Comparison of ENCODE assay signal across 18 cellular contexts in genomic region chr2:10256031-10256524, GRCh38. TPM values are rescaled to one million over a fixed set of nuclear protein-coding genes. Genes with fewer than 3 reads are reported as not detected.
A peak's percentile ranks its signal among the peaks of the same experiment; 100 is the strongest.
DNase-seq lines count a peak whose midpoint lies in the region; ATAC-seq and TF ChIP-seq lines count a peak whose summit lies in the region.
"Had no signal": no experiment of that assay in that cellular context is flagged by ENCODE, and none has a peak within 500 bp of the region (broad histone marks: within the 10 kb centered on the region; RNA-seq: fewer than 3 reads in every experiment).

No MANE protein-coding gene starts in this region.

- peak; percentile 17 for DNase-seq in Right ventricle myocardium superior
- no peak for DNase-seq in right cardiac atrium
- DNase-seq in glutamatergic neuron, result peak; percentile 10
- no peak for DNase-seq in neuronal stem cell (ENCODE audit: low spot score)
- DNase-seq in occipital lobe (lab: John Stamatoyannopoulos, UW), result no peak
- no peak for DNase-seq in NCI-H526 treated with DMSO at 0.1 percent for 48 hours (lab: John Stamatoyannopoulos, UW)
- DNase-seq in NCI-H1930 (lab: John Stamatoyannopoulos, UW), result no peak
- DNase-seq: C1 segment of cervical spinal cord, KG1, NCI-H1105 treated with DMSO at 0.1 percent for 48 hours, NCI-H1694, NCI-H510A treated with DMSO at 0.1 percent for 48 hours, NCI-H82, PC-3 had no signal

- peaks cover 4% of the 10 kb centered on the region for H3K27me3 Mint-ChIP-seq in glutamatergic neuron (ENCODE audit: unreplicated experiment)

- H2BK120ac ChIP-seq in neuronal stem cell (ENCODE audit: low read depth, low read length), result no peak overlapping the region

- no peak overlapping the region for H3K23ac ChIP-seq in neuronal stem cell (ENCODE audit: low read depth, low read length, poor library complexity)

- no peak overlapping the region for H3K4ac ChIP-seq in neuronal stem cell (ENCODE audit: low read length)

- no peak overlapping the region for H2AFZ ChIP-seq in neuronal stem cell (ENCODE audit: low read length)
- H2AFZ ChIP-seq: GM23338 had no signal

- H3K36me3 ChIP-seq in BLaER1 (no peaks in the 10 kb centered on the region), neuronal stem cell (replicated peaks in 1 of 2; ENCODE audit: control insufficient read depth in 2 of 2, insufficient read depth in 2 of 2, low read length in 2 of 2) (no peaks in the 10 kb centered on the region)
- H3K36me3 ChIP-seq: SJCRH30 had no signal

- 83% methylated on average over 15 of the region's 15 CpGs for WGBS in right cardiac atrium
- WGBS in neuronal stem cell (ENCODE audit: extremely low coverage in 2 of 2, insufficient read length in 2 of 2, insufficient replicate concordance in 1 of 2), 2 donors, result no CpG with 5 or more reads among the region's 15 CpGs

- no peak for ATAC-seq in Right ventricle myocardium superior (ENCODE audit: poor library complexity)
- ATAC-seq in right cardiac atrium, result no peak
- ATAC-seq: HCT116, PC-3 had no signal

- H4K20me1 ChIP-seq in BLaER1, result no peaks in the 10 kb centered on the region

- H3K79me1 ChIP-seq in neuronal stem cell (ENCODE audit: low read depth, low read length), result no peaks in the 10 kb centered on the region

- no peak overlapping the region for H3K4me3 ChIP-seq in right cardiac atrium (ENCODE audit: low read length)
- H3K4me3 ChIP-seq in BLaER1, result no peak overlapping the region
- H3K4me3 ChIP-seq in neuronal stem cell (ENCODE audit: low read length in 2 of 2), result no peak overlapping the region
- H3K4me3 ChIP-seq: GM23338, SJCRH30 had no signal

- no peaks in the 10 kb centered on the region for H3K27me3 ChIP-seq in right cardiac atrium (ENCODE audit: control insufficient read depth, insufficient read depth)
- no peaks in the 10 kb centered on the region for H3K27me3 ChIP-seq in BLaER1
- peaks cover 0 to 68% (median 0%) of the 10 kb centered on the region in 3 experiments for H3K27me3 ChIP-seq in neuronal stem cell (ENCODE audit: control insufficient read depth in 3 of 3, insufficient read depth in 3 of 3, low read depth in 1 of 3, low read length in 3 of 3)

- H3K9ac ChIP-seq in BLaER1 (0 out of 2 replicates have a peak overlapping the region, but pooled peaks have one; percentile 40), neuronal stem cell (ENCODE audit: low read depth, low read length, poor library complexity) (no peak overlapping the region)

- no peak overlapping the region for H4K91ac ChIP-seq in neuronal stem cell (ENCODE audit: low read depth, low read length, poor library complexity)

- H3K4me2 ChIP-seq in BLaER1 (peak overlapping the region; percentile 70), neuronal stem cell (ENCODE audit: insufficient read depth, low read length, poor library complexity, severe bottlenecking) (no peak overlapping the region)
- H3K4me2 ChIP-seq: GM23338 had no signal

- intact Hi-C loops in Right ventricle myocardium superior (cut with DNase I) (no loop called here), right cardiac atrium (cut with DNase I) (no loop called here)

- H2BK12ac ChIP-seq in neuronal stem cell (ENCODE audit: low read length), result no peak overlapping the region

- H3K27ac Mint-ChIP-seq in glutamatergic neuron (ENCODE audit: unreplicated experiment), result no peak overlapping the region
- H3K27ac Mint-ChIP-seq: GM23338 had no signal

- H3K14ac ChIP-seq in neuronal stem cell (ENCODE audit: low read length), result no peak overlapping the region

- H3K9me3 Mint-ChIP-seq in glutamatergic neuron (ENCODE audit: unreplicated experiment), result no peaks in the 10 kb centered on the region
- H3K9me3 Mint-ChIP-seq: GM23338 had no signal

- H2BK15ac ChIP-seq in neuronal stem cell (ENCODE audit: low read length), result peak overlapping the region; percentile 73

- H3K18ac ChIP-seq in neuronal stem cell (ENCODE audit: low read length), result peak overlapping the region; percentile 86

- no peaks in the 10 kb centered on the region for H3K4me1 ChIP-seq in right cardiac atrium (ENCODE audit: control insufficient read depth, insufficient read depth, low read length)
- peaks cover 39% of the 10 kb centered on the region for H3K4me1 ChIP-seq in BLaER1
- peaks cover 0 to 3% of the 10 kb centered on the region in 2 donors for H3K4me1 ChIP-seq in neuronal stem cell (ENCODE audit: control insufficient read depth in 2 of 2, insufficient read depth in 1 of 2, low read depth in 1 of 2, low read length in 2 of 2)

- no peak overlapping the region for H2BK5ac ChIP-seq in neuronal stem cell (ENCODE audit: low read length)

- H3K36me3 Mint-ChIP-seq in glutamatergic neuron (ENCODE audit: unreplicated experiment), result peaks cover under 1% of the 10 kb centered on the region

- H2AK5ac ChIP-seq in neuronal stem cell (ENCODE audit: low read depth, low read length), result peak overlapping the region; percentile 8

- no peak overlapping the region for H3K4me3 Mint-ChIP-seq in glutamatergic neuron (ENCODE audit: unreplicated experiment)
- H3K4me3 Mint-ChIP-seq: GM23338 had no signal

- H4K8ac ChIP-seq in neuronal stem cell (ENCODE audit: low read depth, low read length), result no peak overlapping the region

- peaks cover 6% of the 10 kb centered on the region for H3K4me1 Mint-ChIP-seq in glutamatergic neuron (ENCODE audit: low read depth, unreplicated experiment)

- no peaks in the 10 kb centered on the region for H3K9me3 ChIP-seq in right cardiac atrium (ENCODE audit: control insufficient read depth, low read length)
- peaks cover under 1% of the 10 kb centered on the region; the same call in 1 of the 2 replicates for H3K9me3 ChIP-seq in BLaER1
- no peaks in the 10 kb centered on the region for H3K9me3 ChIP-seq in neuronal stem cell (replicated peaks in 1 of 2; ENCODE audit: control insufficient read depth in 2 of 2, insufficient read depth in 1 of 2, low read depth in 1 of 2, low read length in 2 of 2)
- H3K9me3 ChIP-seq: SJCRH30 had no signal

- H3K27ac ChIP-seq in right cardiac atrium (ENCODE audit: low read length), result no peak overlapping the region
- H3K27ac ChIP-seq in BLaER1, result 0 out of 2 replicates have a peak overlapping the region, but pooled peaks have one; percentile 13
- H3K27ac ChIP-seq in neuronal stem cell (replicated peaks; ENCODE audit: low read length), result no peak overlapping the region
- H3K27ac ChIP-seq: SJCRH30 had no signal

- TF ChIP-seq CTCF in glutamatergic neuron (IDR thresholded peaks at IDR 0.05; ENCODE audit: partially characterized antibody, unreplicated experiment), result no peak

RNA-seq across cellular contexts. Expression of gene HPCAL1, which starts 46.6 kb away (rescaled TPM):
- total RNA-seq in Right ventricle myocardium superior, result 34.3 TPM
- total RNA-seq in right cardiac atrium, result 10 to 100 TPM; 18.5 to 32.2 (median 24.2) TPM
- 32.0 TPM for polyA plus RNA-seq in right cardiac atrium
- 13.1 TPM for total RNA-seq in glutamatergic neuron (ENCODE audit: unreplicated experiment)
- polyA plus RNA-seq in neuronal stem cell (2013, experiment 1 of 2), result 10.7 TPM
- 9.6 TPM for polyA plus RNA-seq in neuronal stem cell (2013, experiment 2 of 2)
- 19.0 TPM for total RNA-seq in occipital lobe

Comparison
In these comparisons a context has a peak if more than half of its experiments do, and no peak if none do; other contexts are left out.
1. DNase-seq: peak in Right ventricle myocardium superior (single experiment) and glutamatergic neuron (single experiment); none in right cardiac atrium (0 of 3), neuronal stem cell (single experiment), occipital lobe (single experiment), NCI-H526 treated with DMSO at 0.1 percent for 48 hours (single experiment) and NCI-H1930 (0 of 2).